15 cellular contexts compared by ENCODE assay signal in the genomic region with DNA sequence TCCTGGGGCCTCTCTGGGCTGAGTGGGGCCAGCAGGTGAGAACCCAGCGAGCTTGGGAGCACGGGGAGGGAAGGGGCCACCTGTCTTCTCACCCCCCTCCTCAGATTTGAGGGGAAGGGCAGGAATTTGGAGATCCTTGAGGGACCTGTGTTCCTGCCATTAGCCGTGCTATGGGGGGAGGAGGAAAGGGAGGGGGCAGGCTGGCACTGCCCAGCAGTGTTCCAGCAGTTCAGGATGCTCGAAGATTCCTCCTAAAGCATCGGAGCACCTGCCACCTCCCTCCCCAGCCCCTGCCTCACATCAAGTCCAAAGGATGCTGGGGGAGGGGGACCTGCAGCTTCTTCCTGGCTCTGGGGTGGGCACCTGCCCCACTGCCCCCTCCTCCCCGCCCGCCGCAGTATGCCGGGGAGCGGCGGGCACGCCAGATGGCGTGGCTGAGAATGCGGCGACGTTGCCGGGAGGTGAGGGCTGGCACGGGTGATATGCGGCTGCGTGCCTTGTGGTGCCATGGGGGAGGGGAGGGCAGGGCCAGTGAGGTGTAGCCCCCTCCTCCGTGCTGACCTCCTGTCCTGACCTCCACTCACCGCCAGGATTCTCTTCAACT. TPM values are rescaled to one million over a fixed set of nuclear protein-coding genes. Genes with fewer than 3 reads are reported as not detected.
"Had no signal": no experiment of that assay in that cellular context is flagged by ENCODE, and none has a peak within 500 bp of the region (broad histone marks: within the 10 kb centered on the region; RNA-seq: fewer than 3 reads in every experiment).

No MANE protein-coding gene starts in this region.

- H3K4me1 Mint-ChIP-seq: activated T-helper 17 cell treated with anti-CD3 and anti-CD28 coated beads, Interleukin-2, amount 50 U/mL, for 72 hours had no signal

- H3K27ac Mint-ChIP-seq: activated naive CD4-positive, alpha-beta T cell treated with anti-CD3 and anti-CD28 coated beads for 36 hours; activated T-helper 17 cell treated with anti-CD3 and anti-CD28 coated beads, Interleukin-2, amount 50 U/mL, for 72 hours had no signal

- ATAC-seq: activated T-helper 17 cell treated with anti-CD3 and anti-CD28 coated beads, Interleukin-2, amount 50 U/mL, for 72 hours; lower lobe of right lung had no signal

- DNase-seq: activated CD4-positive, alpha-beta T cell treated with anti-CD3 and anti-CD28 coated beads, Interleukin-2, amount 50 U/mL, for 1 hour; activated naive CD4-positive, alpha-beta T cell treated with anti-CD3 and anti-CD28 coated beads for 36 hours; activated T-cell treated with anti-CD3 and anti-CD28 coated beads for 4 hours; cortex of kidney; effector memory CD4-positive, alpha-beta T cell; hypothalamus; lower lobe of right lung; midbrain had no signal

- H3K4me3 ChIP-seq: cardiac muscle cell, lower lobe of right lung, skin epidermis, tibial nerve had no signal

- H3K36me3 ChIP-seq: cardiac muscle cell, lower lobe of right lung, neutrophil, tibial nerve had no signal

- H3K9me3 Mint-ChIP-seq: activated naive CD4-positive, alpha-beta T cell treated with anti-CD3 and anti-CD28 coated beads for 36 hours; activated T-helper 17 cell treated with anti-CD3 and anti-CD28 coated beads, Interleukin-2, amount 50 U/mL, for 72 hours had no signal

- H3K9me3 ChIP-seq: lower lobe of right lung, neutrophil, tibial nerve had no signal

- H3K27ac ChIP-seq: cardiac muscle cell, lower lobe of right lung, neutrophil, skin epidermis, tibial nerve had no signal

- H3K4me3 Mint-ChIP-seq: activated naive CD4-positive, alpha-beta T cell treated with anti-CD3 and anti-CD28 coated beads for 36 hours; activated T-helper 17 cell treated with anti-CD3 and anti-CD28 coated beads, Interleukin-2, amount 50 U/mL, for 72 hours had no signal

RNA-seq across cellular contexts. Expression of gene NEUROD2, which starts 4.7 kb away (rescaled TPM):
- total RNA-seq: activated CD8-positive, alpha-beta memory T cell treated with anti-CD3 and anti-CD28 coated beads for 36 hours; activated naive CD4-positive, alpha-beta T cell treated with anti-CD3 and anti-CD28 coated beads for 36 hours; activated T-helper 17 cell treated with anti-CD3 and anti-CD28 coated beads, Interleukin-2, amount 50 U/mL, for 72 hours; cardiac muscle cell; glomerular endothelial cell; lower lobe of right lung; tibial nerve had no signal
- polyA plus RNA-seq: cardiac muscle cell had no signal

RNA-seq across cellular contexts. Expression of gene PPP1R1B, which starts 14.4 kb away (rescaled TPM):
- total RNA-seq: activated CD8-positive, alpha-beta memory T cell treated with anti-CD3 and anti-CD28 coated beads for 36 hours; activated T-helper 17 cell treated with anti-CD3 and anti-CD28 coated beads, Interleukin-2, amount 50 U/mL, for 72 hours; glomerular endothelial cell had no signal

RNA-seq across cellular contexts. Expression of gene PNMT, which starts 55.9 kb away (rescaled TPM):
- total RNA-seq: activated naive CD4-positive, alpha-beta T cell treated with anti-CD3 and anti-CD28 coated beads for 36 hours; activated T-helper 17 cell treated with anti-CD3 and anti-CD28 coated beads, Interleukin-2, amount 50 U/mL, for 72 hours; glomerular endothelial cell had no signal
